ENCODE assay signal across 12 cellular contexts in the genomic region with DNA sequence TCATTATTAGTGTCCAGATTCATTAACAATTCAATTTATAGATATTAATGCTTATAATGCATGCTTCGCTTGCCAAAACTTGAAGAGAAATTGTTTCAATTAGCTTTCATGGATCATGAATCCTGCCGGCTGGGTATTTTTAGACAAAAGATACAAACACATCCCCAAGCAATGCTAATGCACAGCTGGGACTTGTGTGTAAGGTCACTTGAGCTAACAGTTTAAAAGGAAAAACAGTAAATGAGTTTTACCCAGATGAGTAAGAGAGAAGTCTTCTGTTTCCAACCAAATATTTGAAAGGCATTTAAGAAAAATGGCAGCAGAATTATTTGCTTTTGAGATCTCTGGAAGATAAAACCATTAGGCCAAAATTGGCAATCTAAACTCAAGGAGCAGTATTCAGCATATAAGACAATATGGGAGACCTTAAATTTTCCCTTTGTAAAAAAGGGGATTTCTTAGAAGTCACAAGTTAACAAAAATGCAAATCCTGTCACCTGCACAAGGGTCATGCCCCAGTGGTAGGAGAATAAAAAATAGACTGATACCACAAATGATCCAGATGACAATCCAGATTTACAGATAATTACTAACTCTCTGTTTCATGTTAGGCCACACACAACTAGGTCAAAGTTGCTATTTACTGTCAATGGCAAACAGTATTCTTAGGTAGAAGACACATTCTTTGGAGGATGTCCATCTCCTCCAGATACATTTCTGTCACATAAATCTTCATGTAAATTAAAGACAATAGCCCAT.
A peak's percentile ranks its signal among the peaks of the same experiment; 100 is the strongest.
DNase-seq lines count a peak whose midpoint lies in the region; ATAC-seq, FAIRE-seq and TF ChIP-seq lines count a peak whose summit lies in the region.
"Had no signal": no experiment of that assay in that cellular context is flagged by ENCODE, and none has a peak within 500 bp of the region (broad histone marks: within the 10 kb centered on the region; RNA-seq: fewer than 3 reads in every experiment).

No MANE protein-coding gene starts in this region.

- H3K56ac ChIP-seq in mesendoderm (ENCODE audit: low read length), result no peak overlapping the region

- H3K9me3 ChIP-seq in OCI-LY3 (ENCODE audit: insufficient read depth, low read length) (no peaks in the 10 kb centered on the region), pancreas (no peaks in the 10 kb centered on the region)
- H3K9me3 ChIP-seq: BLaER1 treated with 17β-estradiol and CSF1 and Interleukin-3, amounts not matched to agents 10 nM and 100 nM; Peyer's patch had no signal

- H3K18ac ChIP-seq in mesendoderm (ENCODE audit: low read length), result no peak overlapping the region

- H3K27me3 ChIP-seq in OCI-LY3 (ENCODE audit: low read depth, low read length) (no peaks in the 10 kb centered on the region), pancreas (no peaks in the 10 kb centered on the region), mesendoderm (ENCODE audit: insufficient read depth, low read length, poor library complexity) (no peaks in the 10 kb centered on the region)
- H3K27me3 ChIP-seq: BLaER1 treated with 17β-estradiol and CSF1 and Interleukin-3, amounts not matched to agents 10 nM and 100 nM; Peyer's patch had no signal

- H3K23ac ChIP-seq in mesendoderm (ENCODE audit: low read length), result no peak overlapping the region

- no peak overlapping the region for H3K9ac ChIP-seq in OCI-LY3 (ENCODE audit: low read length)
- H3K9ac ChIP-seq in mesendoderm (ENCODE audit: low read length), result no peak overlapping the region
- H3K9ac ChIP-seq: BLaER1 treated with 17β-estradiol and CSF1 and Interleukin-3, amounts not matched to agents 10 nM and 100 nM had no signal

- no peak overlapping the region for H2AFZ ChIP-seq in OCI-LY3 (ENCODE audit: low read depth, low read length)

- no peak overlapping the region for H2BK5ac ChIP-seq in mesendoderm (ENCODE audit: low read length)

- no peak for FAIRE-seq in pancreas (lab: Jason Lieb, UNC)

- peaks cover 61% of the 10 kb centered on the region for H3K4me1 ChIP-seq in OCI-LY3 (ENCODE audit: low read length)
- no peaks in the 10 kb centered on the region for H3K4me1 ChIP-seq in pancreas
- H3K4me1 ChIP-seq in mesendoderm (ENCODE audit: control insufficient read depth, low read depth, low read length), result no peaks in the 10 kb centered on the region
- H3K4me1 ChIP-seq: BLaER1 treated with 17β-estradiol and CSF1 and Interleukin-3, amounts not matched to agents 10 nM and 100 nM; Peyer's patch had no signal

- H3K4me3 ChIP-seq in GM12864 (ENCODE audit: low read depth, low read length) (no peak overlapping the region), OCI-LY3 (ENCODE audit: low read length) (peak overlapping the region; percentile 8; the same call in 1 of the 2 replicates), pancreas (no peak overlapping the region), mesendoderm (ENCODE audit: low read length) (no peak overlapping the region)
- H3K4me3 ChIP-seq: BLaER1 treated with 17β-estradiol and CSF1 and Interleukin-3, amounts not matched to agents 10 nM and 100 nM; Peyer's patch had no signal

- H3K27ac ChIP-seq in OCI-LY3 (ENCODE audit: low read length) (peak overlapping the region; percentile 54), pancreas (no peak overlapping the region), mesendoderm (ENCODE audit: low read depth, low read length) (no peak overlapping the region)
- H3K27ac ChIP-seq: BLaER1 treated with 17β-estradiol and CSF1 and Interleukin-3, amounts not matched to agents 10 nM and 100 nM; Peyer's patch had no signal

- no peak overlapping the region for H4K5ac ChIP-seq in mesendoderm (ENCODE audit: low read length)

- TF ChIP-seq CTCF in GM12864 (IDR thresholded peaks at IDR 0.05; ENCODE audit: low read depth, low read length, missing control alignments) (no peak), OCI-LY3 (IDR thresholded peaks at IDR 0.05; ENCODE audit: low read depth, low read length) (no peak), pancreas (IDR thresholded peaks at IDR 0.05) (no peak)

- no peak overlapping the region for H2BK15ac ChIP-seq in mesendoderm (replicated peaks; ENCODE audit: low read depth)

- WGBS in pancreas, 2 donors, result 74 to 82% methylated on average over 2 of the region's 2 CpGs
- WGBS in mesendoderm (ENCODE audit: extremely low coverage, insufficient coverage, low lambda C conversion rate), result no CpG with 5 or more reads among the region's 2 CpGs

- H3K79me2 ChIP-seq in OCI-LY3 (ENCODE audit: low read length) (no peaks in the 10 kb centered on the region), mesendoderm (ENCODE audit: control insufficient read depth, insufficient read depth, low read length) (no peaks in the 10 kb centered on the region)

- peaks cover 6% of the 10 kb centered on the region; the same call in 1 of the 2 replicates for H4K20me1 ChIP-seq in OCI-LY3 (ENCODE audit: insufficient read depth, low read length)
- H4K20me1 ChIP-seq: BLaER1 treated with 17β-estradiol and CSF1 and Interleukin-3, amounts not matched to agents 10 nM and 100 nM had no signal

- H4K8ac ChIP-seq in mesendoderm (ENCODE audit: low read depth, low read length), result no peak overlapping the region

- ATAC-seq in GM19438 (IDR thresholded peaks at IDR 0.05; ENCODE audit: low read depth, unreplicated experiment) (peak; percentile 63), HG02943 (IDR thresholded peaks at IDR 0.05; ENCODE audit: low read depth, unreplicated experiment) (peak; percentile 89), pancreas (no peak)

- no peak overlapping the region for H2AK5ac ChIP-seq in mesendoderm (ENCODE audit: low read length)

- no peak overlapping the region for H3K4ac ChIP-seq in mesendoderm (ENCODE audit: low read depth, low read length)

- no peak overlapping the region for H2BK120ac ChIP-seq in mesendoderm (ENCODE audit: low read depth, low read length)

- no peaks in the 10 kb centered on the region for H3K79me1 ChIP-seq in mesendoderm (ENCODE audit: low read length)

- peak; percentile 21 for DNase-seq in GM12864 (ENCODE audit: low read depth)
- no peak for DNase-seq in pancreas
- DNase-seq in mesendoderm, result no peak
- DNase-seq in RKO (ENCODE audit: low spot score), result no peak
- DNase-seq in SW 1271 (lab: John Stamatoyannopoulos, UW), result no peak
- DNase-seq: activated CD4-positive, alpha-beta memory T cell treated with anti-CD3 and anti-CD28 coated beads, Interleukin-2, amount 10 ng/mL, durations not matched to agents 7 days and 5 days; Peyer's patch; substantia nigra had no signal

- H3K4me2 ChIP-seq in OCI-LY3 (ENCODE audit: low read length), result peak overlapping the region; percentile 61
- H3K4me2 ChIP-seq in mesendoderm (ENCODE audit: low read length), result no peak overlapping the region
- H3K4me2 ChIP-seq: BLaER1 treated with 17β-estradiol and CSF1 and Interleukin-3, amounts not matched to agents 10 nM and 100 nM had no signal

- H3K36me3 ChIP-seq in OCI-LY3 (replicated peaks; ENCODE audit: low read depth, low read length) (no peaks in the 10 kb centered on the region), pancreas (no peaks in the 10 kb centered on the region), mesendoderm (ENCODE audit: control insufficient read depth, insufficient read depth, low read length) (no peaks in the 10 kb centered on the region)
- H3K36me3 ChIP-seq: BLaER1 treated with 17β-estradiol and CSF1 and Interleukin-3, amounts not matched to agents 10 nM and 100 nM; Peyer's patch had no signal

- intact Hi-C loops in pancreas (cut with DNase I), result no loop called here

Comparison
In these comparisons a context has a peak if more than half of its experiments do, and no peak if none do; other contexts are left out.
1. ATAC-seq: peak in GM19438 (single experiment) and HG02943 (single experiment); none in pancreas (0 of 4).